ENCODE assay signal across 11 cellular contexts in the genomic region with DNA sequence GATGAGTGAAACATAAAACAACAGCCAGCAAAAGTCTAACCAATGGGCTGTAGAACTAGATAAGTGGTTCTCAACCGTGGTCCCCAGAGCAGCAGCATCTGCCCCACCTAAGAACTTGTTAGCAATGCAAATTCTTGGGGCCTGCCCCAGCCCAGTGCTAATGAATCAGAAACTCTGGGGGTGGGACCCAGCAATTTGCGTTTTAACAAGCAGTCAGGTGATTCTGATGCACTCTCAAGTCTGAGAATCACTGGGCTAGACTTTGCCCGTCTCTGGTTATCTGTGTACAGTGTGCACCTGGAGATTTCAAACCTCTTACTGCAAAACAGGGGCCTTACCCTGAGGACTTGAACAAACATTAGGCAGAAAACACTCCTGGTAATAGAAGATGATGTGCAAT.
DNase-seq lines count a peak whose midpoint lies in the region; ATAC-seq and TF ChIP-seq lines count a peak whose summit lies in the region.
"Had no signal": no experiment of that assay in that cellular context is flagged by ENCODE, and none has a peak within 500 bp of the region (broad histone marks: within the 10 kb centered on the region; RNA-seq: fewer than 3 reads in every experiment).

No MANE protein-coding gene starts in this region.

- H3K4me1 ChIP-seq in foreskin keratinocyte (peaks cover 9% of the 10 kb centered on the region), prostate gland (replicated peaks) (peaks cover 3% of the 10 kb centered on the region)

- no peaks in the 10 kb centered on the region for H3K9me3 ChIP-seq in prostate gland

- no peaks in the 10 kb centered on the region for H3K36me3 ChIP-seq in prostate gland

- POLR2A ChIA-PET in activated CD4-positive, alpha-beta memory T cell treated with anti-CD3 and anti-CD28 coated beads, Interleukin-2, amount 10 ng/mL, durations not matched to agents 7 days and 5 days (lab: Charles Lee): no interaction called here

- no peak overlapping the region for H3K27ac Mint-ChIP-seq in activated CD4-positive, alpha-beta memory T cell treated with anti-CD3 and anti-CD28 coated beads, Interleukin-2, amount 10 ng/mL, durations not matched to agents 7 days and 5 days
- H3K27ac Mint-ChIP-seq: activated CD8-positive, alpha-beta T cell treated with anti-CD3 and anti-CD28 coated beads, Interleukin-2, amount 10 ng/mL, durations not matched to agents 7 days and 5 days had no signal

- TF ChIP-seq POLR2A in prostate gland (IDR thresholded peaks at IDR 0.05): no peak

- no peaks in the 10 kb centered on the region for H3K36me3 Mint-ChIP-seq in activated CD4-positive, alpha-beta memory T cell treated with anti-CD3 and anti-CD28 coated beads, Interleukin-2, amount 10 ng/mL, durations not matched to agents 7 days and 5 days (ENCODE audit: low read depth)

- H3K9me3 Mint-ChIP-seq in activated CD4-positive, alpha-beta memory T cell treated with anti-CD3 and anti-CD28 coated beads, Interleukin-2, amount 10 ng/mL, durations not matched to agents 7 days and 5 days: no peaks in the 10 kb centered on the region

- H3K27me3 ChIP-seq in foreskin keratinocyte (no peaks in the 10 kb centered on the region), prostate gland (replicated peaks; ENCODE audit: insufficient read depth) (no peaks in the 10 kb centered on the region)

- H3K4me1 Mint-ChIP-seq in activated CD4-positive, alpha-beta memory T cell treated with anti-CD3 and anti-CD28 coated beads, Interleukin-2, amount 10 ng/mL, durations not matched to agents 7 days and 5 days: no peaks in the 10 kb centered on the region

- H3K4me3 Mint-ChIP-seq in activated CD4-positive, alpha-beta memory T cell treated with anti-CD3 and anti-CD28 coated beads, Interleukin-2, amount 10 ng/mL, durations not matched to agents 7 days and 5 days: no peak overlapping the region
- H3K4me3 Mint-ChIP-seq: activated CD8-positive, alpha-beta T cell treated with anti-CD3 and anti-CD28 coated beads, Interleukin-2, amount 10 ng/mL, durations not matched to agents 7 days and 5 days had no signal

- CTCF ChIA-PET in activated CD4-positive, alpha-beta memory T cell treated with anti-CD3 and anti-CD28 coated beads, Interleukin-2, amount 10 ng/mL, durations not matched to agents 7 days and 5 days (lab: Charles Lee): no interaction called here

- H3K27ac ChIP-seq in foreskin keratinocyte: no peak overlapping the region
- no peak overlapping the region for H3K27ac ChIP-seq in prostate gland
- H3K27ac ChIP-seq: C4-2B had no signal

- H3K27me3 Mint-ChIP-seq in activated CD4-positive, alpha-beta memory T cell treated with anti-CD3 and anti-CD28 coated beads, Interleukin-2, amount 10 ng/mL, durations not matched to agents 7 days and 5 days: peaks cover 5% of the 10 kb centered on the region

- 41% methylated on average over 3 of the region's 3 CpGs for WGBS in prostate gland

- TF ChIP-seq CTCF in foreskin keratinocyte (conservative IDR thresholded peaks at IDR 0.05) (no peak), prostate gland (IDR thresholded peaks at IDR 0.05) (no peak)

- ATAC-seq in GM21737 (IDR thresholded peaks at IDR 0.05; ENCODE audit: unreplicated experiment): peak; percentile 59
- ATAC-seq in foreskin keratinocyte: peak; percentile 45
- ATAC-seq: activated CD8-positive, alpha-beta T cell treated with anti-CD3 and anti-CD28 coated beads, Interleukin-2, amount 10 ng/mL, durations not matched to agents 7 days and 5 days had no signal

- no peak overlapping the region for H3K4me3 ChIP-seq in prostate gland

- DNase-seq in DMS79 (lab: John Stamatoyannopoulos, UW): peak; percentile 82
- DNase-seq in NCI-H1417 (lab: John Stamatoyannopoulos, UW): peak; percentile 80 to 94 (median 92)
- peak in 1 of 2 donors; percentile 48 for DNase-seq in foreskin keratinocyte
- no peak for DNase-seq in activated CD4-positive, alpha-beta memory T cell treated with anti-CD3 and anti-CD28 coated beads, Interleukin-2, amount 10 ng/mL, durations not matched to agents 7 days and 5 days
- DNase-seq in inferior parietal cortex (ENCODE audit: extremely low spot score): no peak
- DNase-seq in prostate gland (ENCODE audit: low spot score): no peak
- no peak for DNase-seq in SIG-M5 treated with dmso at 0.1 percent for 504 hours (lab: John Stamatoyannopoulos, UW; ENCODE audit: unreplicated experiment)
- DNase-seq: activated CD8-positive, alpha-beta T cell treated with anti-CD3 and anti-CD28 coated beads, Interleukin-2, amount 10 ng/mL, durations not matched to agents 7 days and 5 days; mesenchymal stem cell had no signal

- intact Hi-C loops in prostate gland (cut with DNase I): no loop called here

Comparison
In these comparisons a context has a peak if more than half of its experiments do, and no peak if none do; other contexts are left out.
1. DNase-seq: peak in DMS79 (single experiment) and NCI-H1417 (3 of 3); none in activated CD4-positive, alpha-beta memory T cell treated with anti-CD3 and anti-CD28 coated beads, Interleukin-2, amount 10 ng/mL, durations not matched to agents 7 days and 5 days (single experiment), inferior parietal cortex (single experiment), prostate gland (single experiment) and SIG-M5 treated with dmso at 0.1 percent for 504 hours (single experiment).